8 cellular contexts compared by ENCODE assay signal in the genomic region with DNA sequence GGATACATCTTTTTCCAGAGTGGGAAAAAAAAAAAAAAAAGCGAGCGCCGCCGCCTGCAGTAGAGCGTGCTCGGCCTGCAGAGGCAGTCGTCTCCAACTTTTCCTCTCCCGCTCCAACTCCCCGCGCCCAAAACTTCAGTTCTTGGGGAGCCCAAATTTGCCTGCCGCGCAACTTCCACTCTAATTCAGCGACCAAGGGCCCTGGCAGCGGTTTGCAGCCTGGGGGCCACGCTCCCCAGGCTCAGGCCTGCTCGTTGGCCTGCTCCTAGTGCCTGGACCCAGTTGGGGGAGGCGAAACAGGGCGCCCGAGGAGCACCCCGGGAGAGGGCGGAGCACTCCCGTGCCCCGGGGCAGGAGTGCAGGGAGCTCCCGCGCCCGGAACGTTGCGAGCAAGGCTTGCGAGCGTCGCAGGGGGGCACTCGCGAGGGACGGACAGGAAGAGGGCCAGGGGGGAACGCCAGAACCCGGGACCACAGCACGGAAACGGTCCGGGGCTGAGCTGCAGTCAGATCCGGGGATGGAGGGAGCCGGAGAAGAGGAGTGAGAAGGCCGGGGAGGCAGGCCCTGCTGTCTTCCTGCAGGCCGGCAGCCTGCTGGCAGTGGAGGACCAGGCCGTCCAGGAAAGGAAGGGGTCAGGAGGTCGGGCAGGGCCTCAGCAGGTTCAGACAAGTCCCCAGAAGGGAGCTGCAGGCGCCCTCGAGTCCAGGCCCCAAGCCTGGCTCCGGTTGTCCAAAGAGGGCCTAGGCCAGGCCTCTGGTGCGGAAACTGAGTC.
DNase-seq lines count a peak whose midpoint lies in the region; ATAC-seq lines count a peak whose summit lies in the region.

Gene STX16 (plus strand): TSS at position 508 of the 772 bp plus-strand sequence. CDS start 724 bp downstream, outside the sequence.

- no peaks in the 10 kb centered on the region for H3K27me3 ChIP-seq in ACC112 (ENCODE audit: insufficient read depth, low read length)

- DNase-seq in NCI-H345 (lab: John Stamatoyannopoulos, UW): peak; percentile 96
- DNase-seq in activated CD4-positive, CD25-positive, alpha-beta regulatory T cell treated with anti-CD3 and anti-CD28 coated beads, Interleukin-2, amount 50 U/mL, for 16 hours (ENCODE audit: low read depth, low spot score): peak; percentile 74
- peak; percentile 61 to 70 for DNase-seq in central memory CD8-positive, alpha-beta T cell (ENCODE audit: low spot score in 2 of 2)
- DNase-seq in islet precursor cell: peak; percentile 93
- DNase-seq in stimulated activated CD4-positive, alpha-beta T cell treated with anti-CD3 and anti-CD28 coated beads, Interleukin-12 subunit alpha, Interleukin-12 subunit beta, amount 100 ng/mL, for 4 hours: peak; percentile 86

- peaks cover 46% of the 10 kb centered on the region for H3K79me2 ChIP-seq in ACC112 (ENCODE audit: control insufficient read depth, insufficient read depth, low read length, unreplicated experiment)

- no peaks in the 10 kb centered on the region for H3K9me3 Mint-ChIP-seq in central memory CD8-positive, alpha-beta T cell

- H3K27ac ChIP-seq in ACC112 (ENCODE audit: low read depth, low read length): peak within 1 kb of the TSS; percentile 85

- H2AFZ ChIP-seq in ACC112 (ENCODE audit: low read length, unreplicated experiment): peak within 1 kb of the TSS; percentile 99

- H3K4me1 ChIP-seq in ACC112 (ENCODE audit: control insufficient read depth, insufficient read depth, low read length, unreplicated experiment): peaks cover 28% of the 10 kb centered on the region

- peak; percentile 40 for ATAC-seq in GM18873 (IDR thresholded peaks at IDR 0.05; ENCODE audit: low FRiP score, unreplicated experiment)
- ATAC-seq in HG03175 (IDR thresholded peaks at IDR 0.05; ENCODE audit: unreplicated experiment): peak; percentile 69
- peak; percentile 61 for ATAC-seq in central memory CD8-positive, alpha-beta T cell (replicated peaks; ENCODE audit: extremely low read depth, poor library complexity, severe bottlenecking)

- H3K27ac Mint-ChIP-seq in central memory CD8-positive, alpha-beta T cell (ENCODE audit: low read depth): peak within 1 kb of the TSS; percentile 99

- no peaks in the 10 kb centered on the region for H3K27me3 Mint-ChIP-seq in central memory CD8-positive, alpha-beta T cell

- no peaks in the 10 kb centered on the region for H3K36me3 ChIP-seq in ACC112 (ENCODE audit: insufficient read depth, low read length)

- H3K4me1 Mint-ChIP-seq in central memory CD8-positive, alpha-beta T cell: peaks cover 33% of the 10 kb centered on the region

- peak within 1 kb of the TSS; percentile 99 for H3K4me3 ChIP-seq in ACC112 (ENCODE audit: low read depth, low read length)

- H3K4me3 Mint-ChIP-seq in central memory CD8-positive, alpha-beta T cell: peak within 1 kb of the TSS; percentile 97

- peaks cover 23% of the 10 kb centered on the region for H3K36me3 Mint-ChIP-seq in central memory CD8-positive, alpha-beta T cell (ENCODE audit: insufficient read depth)

Comparison
In these comparisons a context has a peak if more than half of its experiments do, and no peak if none do; other contexts are left out.
1. Peak in every context shown above with its lines: DNase-seq, ATAC-seq, H3K4me3 ChIP-seq and H3K27ac ChIP-seq.